8 cellular contexts compared by ENCODE assay signal in the genomic region with DNA sequence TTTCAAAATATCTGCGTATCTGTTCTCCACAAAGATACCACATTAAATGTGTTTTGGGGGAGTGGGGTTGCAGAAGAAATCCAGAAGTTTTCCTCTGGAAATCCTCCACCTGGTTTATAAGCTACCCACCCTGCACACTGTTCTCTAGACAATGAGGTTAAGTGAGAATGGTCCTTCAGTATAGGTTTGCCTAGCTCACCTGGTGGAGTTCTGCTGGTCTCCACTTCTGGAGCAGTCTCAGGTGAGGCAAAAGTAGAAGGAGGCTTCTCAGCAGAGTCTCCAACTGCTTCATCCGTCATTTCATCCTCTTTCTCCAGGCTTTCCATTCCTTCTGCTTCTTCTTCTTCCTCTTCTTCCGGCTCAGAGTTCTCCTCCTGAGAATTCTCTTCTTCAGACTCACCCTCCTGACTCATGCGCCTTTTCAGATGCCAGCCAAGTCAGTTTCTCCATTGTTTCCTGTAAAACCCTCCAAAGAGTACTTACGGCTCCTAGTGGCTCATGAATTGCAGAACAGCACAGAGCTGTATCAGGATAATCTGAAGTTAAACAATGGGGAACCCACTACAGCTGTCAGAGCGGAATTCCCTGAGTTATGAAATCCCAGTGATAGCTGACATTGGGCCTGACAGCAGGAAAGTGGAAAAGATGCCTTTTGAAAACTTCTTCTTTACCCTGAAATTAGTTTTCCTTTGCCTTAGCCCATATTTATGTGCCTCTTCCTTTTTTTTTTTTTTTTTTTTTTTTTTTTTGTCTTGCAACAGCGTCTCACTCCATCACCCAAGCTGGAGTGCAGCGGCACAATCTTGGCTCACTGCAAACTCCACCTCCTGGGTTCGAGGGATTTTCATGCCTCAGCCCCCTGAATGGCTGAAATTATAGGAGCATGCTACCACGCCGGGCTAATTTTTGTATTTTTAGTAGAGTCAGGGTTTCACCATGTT. TPM values are rescaled to one million over a fixed set of nuclear protein-coding genes. Genes with fewer than 3 reads are reported as not detected.
DNase-seq lines count a peak whose midpoint lies in the region; ATAC-seq and TF ChIP-seq lines count a peak whose summit lies in the region.

No MANE protein-coding gene starts in this region.

- H3K4me3 ChIP-seq in BE2C (ENCODE audit: low read depth, low read length): no peak overlapping the region

- H3K27me3 ChIP-seq in BE2C: no peaks in the 10 kb centered on the region
- H3K27me3 ChIP-seq in foreskin keratinocyte: no peaks in the 10 kb centered on the region

- no peaks in the 10 kb centered on the region; the same call in 1 of the 2 replicates for H3K9me3 ChIP-seq in BE2C

- peak; percentile 84 for ATAC-seq in foreskin keratinocyte
- no peak for ATAC-seq in GM21390 (IDR thresholded peaks at IDR 0.05; ENCODE audit: unreplicated experiment)
- ATAC-seq in HG03175 (IDR thresholded peaks at IDR 0.05; ENCODE audit: unreplicated experiment): no peak
- ATAC-seq in HG03025 (IDR thresholded peaks at IDR 0.05; ENCODE audit: low FRiP score, unreplicated experiment): no peak

- no peaks in the 10 kb centered on the region for H3K36me3 ChIP-seq in BE2C

- no peak for DNase-seq in BE2C
- DNase-seq in HuH-7.5 (ENCODE audit: low spot score): peak; percentile 70
- peak; percentile 44 to 79 for DNase-seq in SW 1271 (lab: John Stamatoyannopoulos, UW)
- peak; percentile 83 to 88 for DNase-seq in foreskin keratinocyte
- peak; percentile 78 for DNase-seq in pulmonary artery endothelial cell (ENCODE audit: low read depth, low spot score)

- peak overlapping the region; percentile 52 for H3K27ac ChIP-seq in foreskin keratinocyte

- TF ChIP-seq CTCF in BE2C (IDR thresholded peaks at IDR 0.05; ENCODE audit: low read depth, low read length) (peak; percentile 47), foreskin keratinocyte (conservative IDR thresholded peaks at IDR 0.05) (peak; percentile 97)

- H3K4me1 ChIP-seq in BE2C (peaks cover 5% of the 10 kb centered on the region), foreskin keratinocyte (peaks cover 27% of the 10 kb centered on the region)

RNA-seq across cellular contexts. Expression of gene MSTO1, which starts 38.5 kb away (rescaled TPM):
- 113 TPM for polyA plus RNA-seq in BE2C (2012; ENCODE audit: insufficient read depth, insufficient read length, low read depth)
- total RNA-seq in foreskin keratinocyte (47.0 and 52.8 TPM in 2 replicates), pulmonary artery endothelial cell (22.4 and 32.8 TPM in 2 replicates)
- 42.1 and 43.6 TPM in 2 replicates for polyA plus RNA-seq in foreskin keratinocyte

RNA-seq across cellular contexts. Expression of gene YY1AP1, which starts 40.1 kb away (rescaled TPM):
- polyA plus RNA-seq in BE2C (2012; ENCODE audit: insufficient read depth, insufficient read length, low read depth): 85.7 TPM
- total RNA-seq in foreskin keratinocyte (34.8 and 35.2 TPM in 2 replicates), pulmonary artery endothelial cell (25.3 and 31.5 TPM in 2 replicates)
- 28.6 and 29.3 TPM in 2 replicates for polyA plus RNA-seq in foreskin keratinocyte

RNA-seq across cellular contexts. Expression of gene DAP3, which starts 40.4 kb away (rescaled TPM):
- 236 TPM for polyA plus RNA-seq in BE2C (2012; ENCODE audit: insufficient read depth, insufficient read length, low read depth)
- total RNA-seq in foreskin keratinocyte: 87.4 and 91.6 TPM in 2 replicates
- polyA plus RNA-seq in foreskin keratinocyte: 81.7 and 90.0 TPM in 2 replicates
- total RNA-seq in pulmonary artery endothelial cell: 56.5 and 58.7 TPM in 2 replicates
